ENCODE assay signal across 1 cellular context in genomic region chr16:89949121-89949742, GRCh38.
TF ChIP-seq lines count a peak whose summit lies in the region.

No MANE protein-coding gene starts in this region.

TF ChIP-seq in IMR-90, 13 proteins besides CTCF, POLR2A, EP300 and RAD21 (continued from another document):
- TF ChIP-seq FOS (IDR thresholded peaks at IDR 0.05; ENCODE audit: low read depth, low read length) = no peak
- TF ChIP-seq RFX5 (IDR thresholded peaks at IDR 0.05; ENCODE audit: low read depth, low read length) = no peak
- no peak for TF ChIP-seq MXI1 (IDR thresholded peaks at IDR 0.05; ENCODE audit: borderline replicate concordance, low read depth, low read length)
- no peak for TF ChIP-seq SMC3 (IDR thresholded peaks at IDR 0.05; ENCODE audit: low read depth, low read length)
- TF ChIP-seq MAZ (IDR thresholded peaks at IDR 0.05; ENCODE audit: borderline replicate concordance, low read depth, low read length) = no peak
- TF ChIP-seq CHD1 (IDR thresholded peaks at IDR 0.05; ENCODE audit: low read depth, low read length) = no peak
